In genomic region chr7:129224251-129225205, GRCh38 we compare ENCODE assay signal across 1 cellular context.
A peak's percentile ranks its signal among the peaks of the same experiment; 100 is the strongest.
TF ChIP-seq lines count a peak whose summit lies in the region.

TSS of gene AHCYL2 (plus strand) at chr7:129225030.

TF ChIP-seq in HEK293, 187 proteins besides CTCF, POLR2A, EP300 and RAD21 (continued from another document and continues in another):
- TF ChIP-seq ZNF404 (tag by site-specific recombination; IDR thresholded peaks at IDR 0.05) = no peak
- no peak for TF ChIP-seq HOXD13 (CRISPR knock-in tag; IDR thresholded peaks at IDR 0.05; ENCODE audit: borderline replicate concordance)
- TF ChIP-seq ZNF174 (tag by site-specific recombination; IDR thresholded peaks at IDR 0.05) = no peak
- no peak for TF ChIP-seq ZNF350 (tag by site-specific recombination; IDR thresholded peaks at IDR 0.05)
- TF ChIP-seq BCL11A (tag by site-specific recombination; IDR thresholded peaks at IDR 0.05; ENCODE audit: low read depth) = no peak
- peak; percentile 94 for TF ChIP-seq PATZ1 (tag by site-specific recombination; IDR thresholded peaks at IDR 0.05)
- TF ChIP-seq GLIS1 (tag by site-specific recombination; IDR thresholded peaks at IDR 0.05) = peak; percentile 66; the same call in 1 of the 2 replicates
- no peak for TF ChIP-seq ZNF707 (tag by site-specific recombination; IDR thresholded peaks at IDR 0.05)
- peak; percentile 47 for TF ChIP-seq ZBTB8A (tag by site-specific recombination; IDR thresholded peaks at IDR 0.05)
- no peak for TF ChIP-seq ZNF391 (tag by site-specific recombination; IDR thresholded peaks at IDR 0.05; ENCODE audit: borderline replicate concordance, low read depth)
- TF ChIP-seq ZNF580 (tag by site-specific recombination; IDR thresholded peaks at IDR 0.05) = 0 out of 2 replicates have a peak, but pooled peaks have one; percentile 12
- TF ChIP-seq SALL2 (tag by site-specific recombination; IDR thresholded peaks at IDR 0.05; ENCODE audit: borderline replicate concordance) = no peak
- peak; percentile 83 for TF ChIP-seq ZNF600 (tag by site-specific recombination; IDR thresholded peaks at IDR 0.05)
- peak; percentile 22; the same call in 1 of the 2 replicates for TF ChIP-seq ZBTB48 (tag by site-specific recombination; IDR thresholded peaks at IDR 0.05)
- TF ChIP-seq BCL11B (tag by site-specific recombination; IDR thresholded peaks at IDR 0.05; ENCODE audit: low read depth) = no peak
- TF ChIP-seq ZXDB (tag by site-specific recombination; IDR thresholded peaks at IDR 0.05) = peak; percentile 89
- no peak for TF ChIP-seq AEBP2 (tag by site-specific recombination; IDR thresholded peaks at IDR 0.05; ENCODE audit: borderline replicate concordance)
- no peak for TF ChIP-seq ZNF747 (tag by site-specific recombination; IDR thresholded peaks at IDR 0.05)
- TF ChIP-seq SP2 (tag by site-specific recombination; IDR thresholded peaks at IDR 0.05) = peak; percentile 90
- peak; percentile 99 for TF ChIP-seq ZNF76 (tag by site-specific recombination; IDR thresholded peaks at IDR 0.05; ENCODE audit: borderline replicate concordance, low read depth)
- TF ChIP-seq HOXA7 (CRISPR knock-in tag; IDR thresholded peaks at IDR 0.05; ENCODE audit: borderline replicate concordance) = no peak
- TF ChIP-seq ZNF629 (tag by site-specific recombination; IDR thresholded peaks at IDR 0.05) = peak; percentile 78
- peak; percentile 95 for TF ChIP-seq ZBTB26 (tag by site-specific recombination; optimal IDR thresholded peaks at IDR 0.05)
- no peak for TF ChIP-seq ZNF514 (tag by site-specific recombination; IDR thresholded peaks at IDR 0.05)
- no peak for TF ChIP-seq ZNF585B (tag by site-specific recombination; IDR thresholded peaks at IDR 0.05)
- TF ChIP-seq ZNF18 (tag by site-specific recombination; IDR thresholded peaks at IDR 0.05) = no peak
- TF ChIP-seq BCL6B (tag by site-specific recombination; IDR thresholded peaks at IDR 0.05) = no peak
- no peak for TF ChIP-seq ZNF354C (tag by site-specific recombination; IDR thresholded peaks at IDR 0.05; ENCODE audit: borderline replicate concordance, low read depth)
- TF ChIP-seq ZNF335 (tag by site-specific recombination; conservative IDR thresholded peaks at IDR 0.05) = peak; percentile 90
- TF ChIP-seq ZNF175 (tag by site-specific recombination; IDR thresholded peaks at IDR 0.05) = no peak
- no peak for TF ChIP-seq ZBTB10 (tag by site-specific recombination; IDR thresholded peaks at IDR 0.05)
- TF ChIP-seq ZNF518A (tag by site-specific recombination; conservative IDR thresholded peaks at IDR 0.05; ENCODE audit: low read depth) = peak; percentile 58; the same call in 1 of the 2 replicates
- no peak for TF ChIP-seq ZNF280C (tag by site-specific recombination; IDR thresholded peaks at IDR 0.05)
- TF ChIP-seq ZNF768 (tag by site-specific recombination; IDR thresholded peaks at IDR 0.05) = no peak
- TF ChIP-seq ZNF140 (tag by site-specific recombination; IDR thresholded peaks at IDR 0.05) = no peak
- TF ChIP-seq ZNF138 (tag by site-specific recombination; IDR thresholded peaks at IDR 0.05; ENCODE audit: borderline replicate concordance) = no peak
- no peak for TF ChIP-seq ZNF223 (tag by site-specific recombination; IDR thresholded peaks at IDR 0.05)
- no peak for TF ChIP-seq GLI4 (tag by site-specific recombination; IDR thresholded peaks at IDR 0.05)
- 0 out of 2 replicates have a peak, but pooled peaks have one; percentile 36 for TF ChIP-seq TRIM28 (IDR thresholded peaks at IDR 0.05; ENCODE audit: borderline replicate concordance, low read length)
- no peak for TF ChIP-seq ZNF549 (tag by site-specific recombination; IDR thresholded peaks at IDR 0.05)
- no peak for TF ChIP-seq ZNF302 (tag by site-specific recombination; IDR thresholded peaks at IDR 0.05; ENCODE audit: low read depth)
- no peak for TF ChIP-seq ZNF830 (tag by site-specific recombination; IDR thresholded peaks at IDR 0.05; ENCODE audit: low read depth)
- no peak for TF ChIP-seq ZNF701 (tag by site-specific recombination; IDR thresholded peaks at IDR 0.05)
- peak; percentile 99 for TF ChIP-seq ZBTB6 (tag by site-specific recombination; IDR thresholded peaks at IDR 0.05)
- TF ChIP-seq ZNF157 (tag by site-specific recombination; IDR thresholded peaks at IDR 0.05) = no peak
